ENCODE assay signal across 19 cellular contexts in genomic region chr22:22432479-22432878, GRCh38.
DNase-seq lines count a peak whose midpoint lies in the region; ATAC-seq and FAIRE-seq lines count a peak whose summit lies in the region.
"Had no signal": no experiment of that assay in that cellular context is flagged by ENCODE, and none has a peak within 500 bp of the region (broad histone marks: within the 10 kb centered on the region; RNA-seq: fewer than 3 reads in every experiment).

No MANE protein-coding gene starts in this region.

- peaks cover 8% of the 10 kb centered on the region for H3K36me3 Mint-ChIP-seq in memory B cell
- no peaks in the 10 kb centered on the region for H3K36me3 Mint-ChIP-seq in stimulated activated effector memory CD8-positive, alpha-beta T cell treated with anti-CD3 and anti-CD28 coated beads, Interleukin-12 subunit alpha, Interleukin-12 subunit beta, amount 100 ng/mL, for 72 hours
- H3K36me3 Mint-ChIP-seq: CD14-positive monocyte; CD4-positive, alpha-beta memory T cell had no signal

- H3K9ac ChIP-seq in BLaER1 treated with 17β-estradiol and CSF1 and Interleukin-3, amounts not matched to agents 10 nM and 100 nM: peak overlapping the region in 1 of 11 experiments; percentile 37; a peak in 2 of 22 replicates
- no peak overlapping the region for H3K9ac ChIP-seq in mesenchymal stem cell (ENCODE audit: low read length)

- H2BK12ac ChIP-seq in mesenchymal stem cell (ENCODE audit: low read length in 2 of 2): no peak overlapping the region

- H3K4me3 Mint-ChIP-seq in memory B cell: no peak overlapping the region
- H3K4me3 Mint-ChIP-seq in stimulated activated effector memory CD8-positive, alpha-beta T cell treated with anti-CD3 and anti-CD28 coated beads, Interleukin-12 subunit alpha, Interleukin-12 subunit beta, amount 100 ng/mL, for 72 hours: no peak overlapping the region
- H3K4me3 Mint-ChIP-seq: CD14-positive monocyte; CD4-positive, alpha-beta memory T cell; GM23338; HFFc6 had no signal

- in situ Hi-C loops in HAP-1 (cut with MboI; ENCODE audit: low sequenced_read_pairs): no loop called here

- H3K4me3 ChIP-seq in BLaER1 treated with 17β-estradiol and CSF1 and Interleukin-3, amounts not matched to agents 10 nM and 100 nM: no peak overlapping the region
- H3K4me3 ChIP-seq in mesenchymal stem cell (ENCODE audit: insufficient read depth in 1 of 2, low read depth in 1 of 2, low read length in 2 of 2) (no peak overlapping the region), HAP-1 (no peak overlapping the region)
- H3K4me3 ChIP-seq: GM23338 had no signal

- no peak overlapping the region for H3K23ac ChIP-seq in mesenchymal stem cell (ENCODE audit: low read length in 2 of 2)

- no peaks in the 10 kb centered on the region for H3K36me3 ChIP-seq in BLaER1 treated with 17β-estradiol and CSF1 and Interleukin-3, amounts not matched to agents 10 nM and 100 nM
- H3K36me3 ChIP-seq in mesenchymal stem cell (ENCODE audit: control insufficient read depth in 1 of 2, insufficient read depth in 2 of 2, low read depth in 1 of 2, low read length in 2 of 2): no peaks in the 10 kb centered on the region
- no peaks in the 10 kb centered on the region for H3K36me3 ChIP-seq in HAP-1 (replicated peaks)
- H3K36me3 ChIP-seq: BE2C had no signal

- no peak overlapping the region for H2AK5ac ChIP-seq in mesenchymal stem cell (ENCODE audit: low read length, severe bottlenecking)

- peak overlapping the region in 6 of 11 experiments; percentile 22 to 78 (median 60); a peak in 8 of 22 replicates for H3K4me2 ChIP-seq in BLaER1 treated with 17β-estradiol and CSF1 and Interleukin-3, amounts not matched to agents 10 nM and 100 nM
- no peak overlapping the region for H3K4me2 ChIP-seq in mesenchymal stem cell (ENCODE audit: low read length, poor library complexity, severe bottlenecking)
- H3K4me2 ChIP-seq: GM23338 had no signal

- H3K9me3 Mint-ChIP-seq in memory B cell: peaks cover 13% of the 10 kb centered on the region
- H3K9me3 Mint-ChIP-seq in stimulated activated effector memory CD8-positive, alpha-beta T cell treated with anti-CD3 and anti-CD28 coated beads, Interleukin-12 subunit alpha, Interleukin-12 subunit beta, amount 100 ng/mL, for 72 hours: no peaks in the 10 kb centered on the region
- H3K9me3 Mint-ChIP-seq: CD4-positive, alpha-beta memory T cell; HFFc6 had no signal

- no peak overlapping the region for H4K91ac ChIP-seq in mesenchymal stem cell (ENCODE audit: low read length)

- no peak overlapping the region for H2AFZ ChIP-seq in mesenchymal stem cell (ENCODE audit: low read depth, low read length)
- H2AFZ ChIP-seq: GM23338 had no signal

- H4K20me1 ChIP-seq in BLaER1 treated with 17β-estradiol and CSF1 and Interleukin-3, amounts not matched to agents 10 nM and 100 nM: no peaks in the 10 kb centered on the region

- ATAC-seq in memory B cell (ENCODE audit: low read depth): no peak
- peak; percentile 11 for ATAC-seq in stimulated activated effector memory CD8-positive, alpha-beta T cell treated with anti-CD3 and anti-CD28 coated beads, Interleukin-12 subunit alpha, Interleukin-12 subunit beta, amount 100 ng/mL, for 72 hours

- H3K4me1 ChIP-seq in BLaER1 treated with 17β-estradiol and CSF1 and Interleukin-3, amounts not matched to agents 10 nM and 100 nM: peaks cover 0 to 39% (median 31%) of the 10 kb centered on the region in 10 experiments; a peak in 15 of 20 replicates
- no peaks in the 10 kb centered on the region for H3K4me1 ChIP-seq in mesenchymal stem cell (ENCODE audit: control insufficient read depth, insufficient read depth, low read depth, low read length)
- H3K4me1 ChIP-seq in HAP-1: no peaks in the 10 kb centered on the region
- H3K4me1 ChIP-seq: BE2C had no signal

- H3K27me3 Mint-ChIP-seq in memory B cell: peaks cover 2% of the 10 kb centered on the region
- H3K27me3 Mint-ChIP-seq: IgD-negative memory B cell had no signal

- H3K14ac ChIP-seq in mesenchymal stem cell (ENCODE audit: low read length in 2 of 2): no peak overlapping the region

- H3K27me3 ChIP-seq in BLaER1 treated with 17β-estradiol and CSF1 and Interleukin-3, amounts not matched to agents 10 nM and 100 nM: no peaks in the 10 kb centered on the region
- peaks cover 7 to 73% of the 10 kb centered on the region in 2 experiments for H3K27me3 ChIP-seq in mesenchymal stem cell (ENCODE audit: control insufficient read depth in 1 of 2, insufficient read depth in 1 of 2, low read length in 2 of 2)
- peaks cover 11% of the 10 kb centered on the region; the same call in 1 of the 2 replicates for H3K27me3 ChIP-seq in HAP-1 (ENCODE audit: low read depth)

- H2BK15ac ChIP-seq in mesenchymal stem cell (ENCODE audit: low read depth, poor library complexity, severe bottlenecking): no peak overlapping the region

- no peak overlapping the region for H3K18ac ChIP-seq in mesenchymal stem cell (ENCODE audit: low read depth in 1 of 2, low read length in 2 of 2)

- H3K4ac ChIP-seq in mesenchymal stem cell (ENCODE audit: low read depth in 1 of 2, low read length in 2 of 2): no peak overlapping the region

- H4K8ac ChIP-seq in mesenchymal stem cell (ENCODE audit: low read length): no peak overlapping the region

- peak overlapping the region; percentile 28 for H3K27ac Mint-ChIP-seq in memory B cell
- H3K27ac Mint-ChIP-seq in stimulated activated effector memory CD8-positive, alpha-beta T cell treated with anti-CD3 and anti-CD28 coated beads, Interleukin-12 subunit alpha, Interleukin-12 subunit beta, amount 100 ng/mL, for 72 hours: no peak overlapping the region
- H3K27ac Mint-ChIP-seq: CD14-positive monocyte; CD4-positive, alpha-beta memory T cell; GM23338; HFFc6 had no signal

- no peak for FAIRE-seq in RCC 7860 (lab: Jason Lieb, UNC)
- FAIRE-seq: H54, HepG2, HTR-8/SVneo had no signal

- H2BK5ac ChIP-seq in mesenchymal stem cell (ENCODE audit: low read depth, low read length, poor library complexity, severe bottlenecking): no peak overlapping the region

- DNase-seq in memory B cell (ENCODE audit: low spot score in 2 of 2) (no peak), RCC 7860 (ENCODE audit: low spot score) (no peak), mesenchymal stem cell (no peak), dermis blood vessel endothelial cell (no peak), HAP-1 (ENCODE audit: low spot score in 2 of 2) (no peak)
- no peak for DNase-seq in stimulated activated effector memory CD8-positive, alpha-beta T cell treated with anti-CD3 and anti-CD28 coated beads, Interleukin-12 subunit alpha, Interleukin-12 subunit beta, amount 100 ng/mL, for 72 hours (ENCODE audit: low spot score in 2 of 2)
- DNase-seq: BE2C; Calu3; CD4-positive, alpha-beta memory T cell; DMS79 treated with DMSO at 0.1 percent for 48 hours; GF-D8; HFFc6 had no signal

- H3K27ac ChIP-seq in BLaER1 treated with 17β-estradiol and CSF1 and Interleukin-3, amounts not matched to agents 10 nM and 100 nM: 0 out of 22 replicates have a peak overlapping the region, but pooled peaks of 1 of the 11 experiments have one; percentile 54
- H3K27ac ChIP-seq in mesenchymal stem cell (ENCODE audit: low read length, poor library complexity, severe bottlenecking): no peak overlapping the region

- H2BK120ac ChIP-seq in mesenchymal stem cell (ENCODE audit: low read depth, low read length): no peak overlapping the region

- no peaks in the 10 kb centered on the region for H3K79me1 ChIP-seq in mesenchymal stem cell (replicated peaks; ENCODE audit: low read length, poor library complexity, severe bottlenecking)

- H3K9me3 ChIP-seq in BLaER1 treated with 17β-estradiol and CSF1 and Interleukin-3, amounts not matched to agents 10 nM and 100 nM (replicated peaks in 1 of 11): peaks cover 25 to 39% (median 30%) of the 10 kb centered on the region in 11 experiments; a peak in 21 of 22 replicates
- H3K9me3 ChIP-seq in mesenchymal stem cell (ENCODE audit: control insufficient read depth, low read length) (no peaks in the 10 kb centered on the region), HAP-1 (no peaks in the 10 kb centered on the region)
- H3K9me3 ChIP-seq: BE2C had no signal

- WGBS in mesenchymal stem cell: 15% methylated on average over 1 of the region's 1 CpG

- peaks cover 33% of the 10 kb centered on the region for H3K4me1 Mint-ChIP-seq in memory B cell
- H3K4me1 Mint-ChIP-seq in stimulated activated effector memory CD8-positive, alpha-beta T cell treated with anti-CD3 and anti-CD28 coated beads, Interleukin-12 subunit alpha, Interleukin-12 subunit beta, amount 100 ng/mL, for 72 hours: no peaks in the 10 kb centered on the region
- H3K4me1 Mint-ChIP-seq: CD14-positive monocyte; CD4-positive, alpha-beta memory T cell; GM23338 had no signal
